Comparison of ENCODE assay signal across 18 cellular contexts in genomic region chr5:150598046-150598445, GRCh38. TPM values are rescaled to one million over a fixed set of nuclear protein-coding genes. Genes with fewer than 3 reads are reported as not detected.
A peak's percentile ranks its signal among the peaks of the same experiment; 100 is the strongest.
DNase-seq lines count a peak whose midpoint lies in the region; ATAC-seq and TF ChIP-seq lines count a peak whose summit lies in the region.
"Had no signal": no experiment of that assay in that cellular context is flagged by ENCODE, and none has a peak within 500 bp of the region (broad histone marks: within the 10 kb centered on the region; RNA-seq: fewer than 3 reads in every experiment).

No MANE protein-coding gene starts in this region.

- H3K9ac ChIP-seq in mesendoderm (ENCODE audit: low read length), result no peak overlapping the region

- H2BK5ac ChIP-seq in mesendoderm (ENCODE audit: low read length), result no peak overlapping the region

- H2AK5ac ChIP-seq in mesendoderm (ENCODE audit: low read length), result no peak overlapping the region

- peak overlapping the region; percentile 3 for H3K56ac ChIP-seq in mesendoderm (ENCODE audit: low read length)

- no peak for TF ChIP-seq EP300 in stomach (IDR thresholded peaks at IDR 0.05)

- H2BK15ac ChIP-seq in mesendoderm (replicated peaks; ENCODE audit: low read depth), result no peak overlapping the region

- peak overlapping the region; percentile 81 for H3K27ac ChIP-seq in RWPE1
- H3K27ac ChIP-seq in esophagus (ENCODE audit: low read depth in 2 of 2, low read length in 1 of 2), result peak overlapping the region; percentile 0 to 57
- no peak overlapping the region for H3K27ac ChIP-seq in mesendoderm (ENCODE audit: low read depth, low read length)
- peak overlapping the region in 4 of 5 donors; percentile 39 to 79 (median 43) for H3K27ac ChIP-seq in stomach

- DNase-seq in RWPE1 (ENCODE audit: low spot score), result no peak
- DNase-seq in mesendoderm, result no peak
- no peak for DNase-seq in stomach
- DNase-seq in activated CD8-positive, alpha-beta memory T cell treated with anti-CD3 and anti-CD28 coated beads, Interleukin-2, amount 50 U/mL, for 4 hours, result no peak
- DNase-seq in iPS-NIHi11 (ENCODE audit: low spot score), result no peak
- no peak for DNase-seq in NCI-H146 treated with DMSO at 0.1 percent for 48 hours (lab: John Stamatoyannopoulos, UW; ENCODE audit: unreplicated experiment)
- DNase-seq: activated T-cell treated with anti-CD3 and anti-CD28 coated beads, Interleukin-2, amount 50 U/mL, for 1 hour; body of pancreas; CD8-positive, alpha-beta T cell; dermis blood vessel endothelial cell; DMS79; midbrain; NCI-H2081; NCI-H510A; stimulated activated naive CD4-positive, alpha-beta T cell treated with Interleukin-2 at 50 U/mL for 16 hours had no signal

- no peaks in the 10 kb centered on the region for H3K79me1 ChIP-seq in mesendoderm (ENCODE audit: low read length)

- TF ChIP-seq POLR2A in stomach (IDR thresholded peaks at IDR 0.05), result no peak

- POLR2A ChIA-PET in RWPE1 (lab: Yijun Ruan, JAX; ENCODE audit: low non-redundant PET), result no interaction called here

- intact Hi-C loops in stomach (cut with DNase I; ENCODE audit: low total_unique reads), result no loop called here

- ATAC-seq in HG02840 (IDR thresholded peaks at IDR 0.05; ENCODE audit: low FRiP score, unreplicated experiment), result no peak
- ATAC-seq: activated naive CD4-positive, alpha-beta T cell treated with anti-CD3 and anti-CD28 coated beads, Interleukin-2, amount 50 U/mL, for 72 hours; body of pancreas; CD8-positive, alpha-beta T cell had no signal

- CTCF ChIA-PET in RWPE1 (lab: Yijun Ruan, JAX), result interaction anchor here (0.6 to 1.4 kb wide), 2 partner anchors 37 to 103 kb away, joined by 3 to 4 read pairs; partner anchors contain the start of gene RBM22

- H3K9me3 ChIP-seq in esophagus (ENCODE audit: control insufficient read depth in 2 of 2, insufficient read depth in 1 of 2, low read depth in 1 of 2, low read length in 1 of 2) (no peaks in the 10 kb centered on the region), stomach (no peaks in the 10 kb centered on the region)
- H3K9me3 ChIP-seq: body of pancreas had no signal

- H3K4me3 ChIP-seq in esophagus (ENCODE audit: low read depth in 1 of 2, low read length in 2 of 2) (no peak overlapping the region), mesendoderm (ENCODE audit: low read length) (no peak overlapping the region), stomach (no peak overlapping the region)
- H3K4me3 ChIP-seq: body of pancreas had no signal

- H2BK120ac ChIP-seq in mesendoderm (ENCODE audit: low read depth, low read length), result no peak overlapping the region

- H3K79me2 ChIP-seq in mesendoderm (ENCODE audit: control insufficient read depth, insufficient read depth, low read length), result no peaks in the 10 kb centered on the region

- no peak overlapping the region for H3K4me2 ChIP-seq in mesendoderm (ENCODE audit: low read length)

- no peak overlapping the region for H4K5ac ChIP-seq in mesendoderm (ENCODE audit: low read length)

- TF ChIP-seq CTCF in RWPE1 (conservative IDR thresholded peaks at IDR 0.05; ENCODE audit: low read depth) (no peak), stomach (IDR thresholded peaks at IDR 0.05) (no peak)

- H3K4ac ChIP-seq in mesendoderm (ENCODE audit: low read depth, low read length), result no peak overlapping the region

- no peak overlapping the region for H3K23ac ChIP-seq in mesendoderm (ENCODE audit: low read length)

- H3K36me3 ChIP-seq in esophagus (ENCODE audit: control insufficient read depth in 2 of 2, insufficient read depth in 2 of 2, low read length in 1 of 2) (no peaks in the 10 kb centered on the region), mesendoderm (ENCODE audit: control insufficient read depth, insufficient read depth, low read length) (no peaks in the 10 kb centered on the region), stomach (no peaks in the 10 kb centered on the region)

- no peak overlapping the region for H3K18ac ChIP-seq in mesendoderm (ENCODE audit: low read length)

- H3K27me3 ChIP-seq in esophagus (ENCODE audit: control insufficient read depth in 1 of 2, insufficient read depth in 2 of 2, low read length in 2 of 2) (no peaks in the 10 kb centered on the region), mesendoderm (ENCODE audit: insufficient read depth, low read length, poor library complexity) (no peaks in the 10 kb centered on the region), stomach (no peaks in the 10 kb centered on the region)
- H3K27me3 ChIP-seq: body of pancreas had no signal

- H3K4me1 ChIP-seq in esophagus (ENCODE audit: control insufficient read depth in 2 of 2, insufficient read depth in 2 of 2, low read length in 1 of 2) (peaks cover 14 to 18% of the 10 kb centered on the region in 2 donors), mesendoderm (ENCODE audit: control insufficient read depth, low read depth, low read length) (peaks cover 15% of the 10 kb centered on the region), stomach (peaks cover 23 to 66% (median 33%) of the 10 kb centered on the region in 4 donors)

- no peak overlapping the region for H4K8ac ChIP-seq in mesendoderm (ENCODE audit: low read depth, low read length)

- 78 to 80% methylated on average over 13 of the region's 13 CpGs for WGBS in esophagus, 2 donors
- WGBS in mesendoderm (ENCODE audit: extremely low coverage, insufficient coverage, low lambda C conversion rate), result no CpG with 5 or more reads among the region's 13 CpGs
- 72 to 85% (median 81%) methylated on average over 13 of the region's 13 CpGs for WGBS in stomach, 5 donors

RNA-seq across cellular contexts. Expression of gene SYNPO, which starts 42.4 kb away (rescaled TPM):
- polyA plus RNA-seq in esophagus, result 1 to 10 TPM; 4.3 to 5.0 TPM
- 1.7 TPM for polyA plus RNA-seq in mesendoderm (2013, experiment 1 of 2)
- polyA plus RNA-seq in mesendoderm (2013, experiment 2 of 2), result 1.6 TPM
- 10 to 100 TPM in 3 of 5 donors, 1 to 10 TPM in 2; 3.7 to 52.7 (median 20.1) TPM for total RNA-seq in stomach
- polyA plus RNA-seq in stomach, result 10 to 100 TPM; 12.6 to 42.3 (median 23.2) TPM
